Comparison of ENCODE assay signal across 1 cellular context in genomic region chr21:34526618-34527290, GRCh38.
TF ChIP-seq lines count a peak whose summit lies in the region.

No MANE protein-coding gene starts in this region.

TF ChIP-seq in HEK293, 187 proteins besides CTCF, POLR2A, EP300 and RAD21 (continued from another document):
- TF ChIP-seq REST (tag by site-specific recombination; IDR thresholded peaks at IDR 0.05) = peak; percentile 92
- TF ChIP-seq ZFP37 (tag by site-specific recombination; IDR thresholded peaks at IDR 0.05) = no peak; the same call in 1 of the 2 replicates
- no peak for TF ChIP-seq ZNF473 (tag by site-specific recombination; IDR thresholded peaks at IDR 0.05)
- 0 out of 2 replicates have a peak, but pooled peaks have one; percentile 42 for TF ChIP-seq WT1 (tag by site-specific recombination; IDR thresholded peaks at IDR 0.05)
- TF ChIP-seq ZNF76 (tag by site-specific recombination; IDR thresholded peaks at IDR 0.05; ENCODE audit: borderline replicate concordance, low read depth) = peak; percentile 39; the same call in 1 of the 2 replicates
- TF ChIP-seq ZBTB48 (tag by site-specific recombination; IDR thresholded peaks at IDR 0.05) = peak; percentile 62; the same call in 1 of the 2 replicates
- no peak for TF ChIP-seq ZBTB11 (tag by site-specific recombination; conservative IDR thresholded peaks at IDR 0.05; ENCODE audit: low read depth)
- no peak for TF ChIP-seq ZBTB20 (tag by site-specific recombination; IDR thresholded peaks at IDR 0.05)
- peak; percentile 93 for TF ChIP-seq OSR2 (tag by site-specific recombination; IDR thresholded peaks at IDR 0.05)
- peak; percentile 64; the same call in 1 of the 2 replicates for TF ChIP-seq ZNF2 (tag by site-specific recombination; IDR thresholded peaks at IDR 0.05)
- TF ChIP-seq ZNF24 (tag by site-specific recombination; IDR thresholded peaks at IDR 0.05) = peak; percentile 87; the same call in 1 of the 2 replicates
- TF ChIP-seq ZFP69B (tag by site-specific recombination; IDR thresholded peaks at IDR 0.05) = peak; percentile 51
- peak; percentile 70 for TF ChIP-seq PRDM6 (tag by site-specific recombination; IDR thresholded peaks at IDR 0.05)
- TF ChIP-seq ZNF837 (tag by site-specific recombination; IDR thresholded peaks at IDR 0.05) = no peak
- TF ChIP-seq ZNF248 (tag by site-specific recombination; IDR thresholded peaks at IDR 0.05) = no peak
- TF ChIP-seq ZNF324 (tag by site-specific recombination; IDR thresholded peaks at IDR 0.05) = peak; percentile 70
- TF ChIP-seq MEIS1 (CRISPR knock-in tag; IDR thresholded peaks at IDR 0.05; ENCODE audit: borderline replicate concordance) = no peak
- TF ChIP-seq KLF10 (tag by site-specific recombination; IDR thresholded peaks at IDR 0.05) = peak; percentile 92
- 0 out of 2 replicates have a peak, but pooled peaks have one; percentile 59 for TF ChIP-seq ZNF391 (tag by site-specific recombination; IDR thresholded peaks at IDR 0.05; ENCODE audit: borderline replicate concordance, low read depth)
- TF ChIP-seq ZBTB21 (tag by site-specific recombination; IDR thresholded peaks at IDR 0.05) = peak; percentile 97
- TF ChIP-seq ZNF571 (tag by site-specific recombination; IDR thresholded peaks at IDR 0.05) = no peak
- TF ChIP-seq ATF2 (tag by site-specific recombination; IDR thresholded peaks at IDR 0.05; ENCODE audit: low read depth) = peak; percentile 99
- peak; percentile 38 for TF ChIP-seq ZIC2 (tag by site-specific recombination; IDR thresholded peaks at IDR 0.05)
- peak; percentile 86 for TF ChIP-seq ZNF394 (tag by site-specific recombination; IDR thresholded peaks at IDR 0.05; ENCODE audit: borderline replicate concordance)
- 0 out of 2 replicates have a peak, but pooled peaks have one; percentile 16 for TF ChIP-seq ZSCAN5A (tag by site-specific recombination; IDR thresholded peaks at IDR 0.05)
- no peak for TF ChIP-seq ZBTB8A (tag by site-specific recombination; IDR thresholded peaks at IDR 0.05)
- TF ChIP-seq ZBTB44 (tag by site-specific recombination; IDR thresholded peaks at IDR 0.05) = peak; percentile 100
- peak; percentile 66; the same call in 1 of the 2 replicates for TF ChIP-seq ZSCAN30 (tag by site-specific recombination; IDR thresholded peaks at IDR 0.05)
- peak; percentile 93 for TF ChIP-seq ZNF660 (tag by site-specific recombination; IDR thresholded peaks at IDR 0.05)
- peak; percentile 95 for TF ChIP-seq ZNF639 (tag by site-specific recombination; IDR thresholded peaks at IDR 0.05)
- TF ChIP-seq ZSCAN23 (tag by site-specific recombination; IDR thresholded peaks at IDR 0.05) = peak; percentile 94
- TF ChIP-seq EGR2 (tag by site-specific recombination; IDR thresholded peaks at IDR 0.05; ENCODE audit: low read depth) = no peak
- peak; percentile 82 for TF ChIP-seq KLF17 (tag by site-specific recombination; IDR thresholded peaks at IDR 0.05)
- TF ChIP-seq ZBTB17 (tag by site-specific recombination; IDR thresholded peaks at IDR 0.05) = peak; percentile 70
- TF ChIP-seq KLF16 (tag by site-specific recombination; IDR thresholded peaks at IDR 0.05) = 0 out of 2 replicates have a peak, but pooled peaks have one; percentile 18
- peak; percentile 80; the same call in 1 of the 2 replicates for TF ChIP-seq GFI1B (tag by site-specific recombination; IDR thresholded peaks at IDR 0.05)
